Comparison of ENCODE assay signal across 8 cellular contexts in genomic region chr13:97975280-97975850, GRCh38. TPM values are rescaled to one million over a fixed set of nuclear protein-coding genes. Genes with fewer than 3 reads are reported as not detected.
DNase-seq lines count a peak whose midpoint lies in the region; ATAC-seq and TF ChIP-seq lines count a peak whose summit lies in the region.

No MANE protein-coding gene starts in this region.

- no peak for DNase-seq in Caco-2
- no peak for DNase-seq in HFF-Myc (ENCODE audit: extremely low read depth, low read depth)
- DNase-seq in activated T-helper 2 cell treated with anti-CD3 and anti-CD28 coated beads, Interferon-gamma antibody, Interleukin-2, Interleukin-4, amounts not matched to agents 10 μg/mL and 5 μg/mL and 100 μg/mL, durations not matched to agents 14 hours and 24 hours and 36 hours (ENCODE audit: low spot score): no peak
- DNase-seq in inferior parietal cortex (ENCODE audit: extremely low spot score): peak; percentile 47
- no peak for DNase-seq in occipital lobe (lab: John Stamatoyannopoulos, UW)

- peak overlapping the region; percentile 90 for H3K27ac ChIP-seq in stomach smooth muscle (ENCODE audit: low read length)

- POLR2A ChIA-PET in Caco-2 (lab: Charles Lee): no interaction called here

- H3K4me3 Mint-ChIP-seq in Caco-2 (ENCODE audit: unreplicated experiment): peak overlapping the region; percentile 98
- H3K4me3 Mint-ChIP-seq in activated T-helper 2 cell treated with anti-CD3 and anti-CD28 coated beads, Interferon-gamma antibody, Interleukin-2, Interleukin-4, amounts not matched to agents 10 μg/mL and 5 μg/mL and 100 μg/mL, durations not matched to agents 14 hours and 24 hours and 36 hours (ENCODE audit: low read depth): peak overlapping the region; percentile 91

- H3K4me1 ChIP-seq in Caco-2: peaks cover 28% of the 10 kb centered on the region
- peaks cover 11% of the 10 kb centered on the region for H3K4me1 ChIP-seq in stomach smooth muscle (ENCODE audit: control insufficient read depth, insufficient read depth, low read length)

- H3K9ac ChIP-seq in stomach smooth muscle (ENCODE audit: low read length in 2 of 2): peak overlapping the region; percentile 93 to 95

- H3K9me3 ChIP-seq in Caco-2 (no peaks in the 10 kb centered on the region), stomach smooth muscle (ENCODE audit: control insufficient read depth in 2 of 2, low read length in 2 of 2) (no peaks in the 10 kb centered on the region)

- H3K36me3 ChIP-seq in Caco-2 (ENCODE audit: control insufficient read depth, insufficient read depth, low read length) (no peaks in the 10 kb centered on the region), stomach smooth muscle (ENCODE audit: control insufficient read depth in 2 of 2, insufficient read depth in 2 of 2, low read length in 2 of 2) (no peaks in the 10 kb centered on the region)

- H3K4me1 Mint-ChIP-seq in Caco-2 (ENCODE audit: low read depth, unreplicated experiment): peaks cover 6% of the 10 kb centered on the region
- H3K4me1 Mint-ChIP-seq in activated T-helper 2 cell treated with anti-CD3 and anti-CD28 coated beads, Interferon-gamma antibody, Interleukin-2, Interleukin-4, amounts not matched to agents 10 μg/mL and 5 μg/mL and 100 μg/mL, durations not matched to agents 14 hours and 24 hours and 36 hours (ENCODE audit: low read depth): peaks cover 25% of the 10 kb centered on the region

- peak overlapping the region; percentile 97 for H3K27ac Mint-ChIP-seq in Caco-2 (ENCODE audit: unreplicated experiment)
- H3K27ac Mint-ChIP-seq in activated T-helper 2 cell treated with anti-CD3 and anti-CD28 coated beads, Interferon-gamma antibody, Interleukin-2, Interleukin-4, amounts not matched to agents 10 μg/mL and 5 μg/mL and 100 μg/mL, durations not matched to agents 14 hours and 24 hours and 36 hours: peak overlapping the region; percentile 99

- no peaks in the 10 kb centered on the region for H3K27me3 Mint-ChIP-seq in Caco-2 (ENCODE audit: insufficient read depth, unreplicated experiment)
- H3K27me3 Mint-ChIP-seq in activated T-helper 2 cell treated with anti-CD3 and anti-CD28 coated beads, Interferon-gamma antibody, Interleukin-2, Interleukin-4, amounts not matched to agents 10 μg/mL and 5 μg/mL and 100 μg/mL, durations not matched to agents 14 hours and 24 hours and 36 hours (ENCODE audit: low read depth): peaks cover 9% of the 10 kb centered on the region

- no peaks in the 10 kb centered on the region for H3K9me3 Mint-ChIP-seq in Caco-2 (ENCODE audit: unreplicated experiment)
- H3K9me3 Mint-ChIP-seq in activated T-helper 2 cell treated with anti-CD3 and anti-CD28 coated beads, Interferon-gamma antibody, Interleukin-2, Interleukin-4, amounts not matched to agents 10 μg/mL and 5 μg/mL and 100 μg/mL, durations not matched to agents 14 hours and 24 hours and 36 hours: no peaks in the 10 kb centered on the region

- TSS peak; percentile 96 for BruUV-seq in Caco-2 (replicated peaks; lab: Mats Ljungman, UMichigan)

- H3K36me3 Mint-ChIP-seq in Caco-2 (ENCODE audit: insufficient read depth, unreplicated experiment): peaks cover 13% of the 10 kb centered on the region
- H3K36me3 Mint-ChIP-seq in activated T-helper 2 cell treated with anti-CD3 and anti-CD28 coated beads, Interferon-gamma antibody, Interleukin-2, Interleukin-4, amounts not matched to agents 10 μg/mL and 5 μg/mL and 100 μg/mL, durations not matched to agents 14 hours and 24 hours and 36 hours (ENCODE audit: low read depth): peaks cover 10% of the 10 kb centered on the region

- CTCF ChIA-PET in Caco-2 (lab: Charles Lee): no interaction called here

- H3K27me3 ChIP-seq in Caco-2 (replicated peaks; ENCODE audit: control insufficient read depth, insufficient read depth, low read length) (no peaks in the 10 kb centered on the region), stomach smooth muscle (ENCODE audit: control insufficient read depth in 1 of 2, insufficient read depth in 2 of 2, low read length in 2 of 2) (no peaks in the 10 kb centered on the region)

- TF ChIP-seq CTCF in Caco-2 (IDR thresholded peaks at IDR 0.05; ENCODE audit: insufficient read depth in 1 of 2, low read depth in 1 of 2, low read length in 1 of 2, severe bottlenecking in 1 of 2, unreplicated experiment in 1 of 2) (no peak), HFF-Myc (IDR thresholded peaks at IDR 0.05; ENCODE audit: low read depth, low read length, missing control alignments) (no peak)

- H3K4me3 ChIP-seq in Caco-2 (ENCODE audit: low read depth, low read length) (peak overlapping the region; percentile 66), HFF-Myc (replicated peaks; ENCODE audit: low read depth, low read length) (peak overlapping the region; percentile 60), stomach smooth muscle (ENCODE audit: low read length in 2 of 2) (peak overlapping the region; percentile 65 to 85)

- ATAC-seq in HG03432 (IDR thresholded peaks at IDR 0.05; ENCODE audit: unreplicated experiment) (no peak), GM18873 (IDR thresholded peaks at IDR 0.05; ENCODE audit: low FRiP score, unreplicated experiment) (no peak)

- intact Hi-C loops in Caco-2 (cut with micrococcal nuclease; ENCODE audit: unreplicated experiment): no loop called here
- intact Hi-C loops in activated T-helper 2 cell treated with anti-CD3 and anti-CD28 coated beads, Interferon-gamma antibody, Interleukin-2, Interleukin-4, amounts not matched to agents 10 μg/mL and 5 μg/mL and 100 μg/mL, durations not matched to agents 14 hours and 24 hours and 36 hours (cut with micrococcal nuclease): loop anchor here (2.0 to 10.0 kb wide), 4 partner anchors 121 to 748 kb away; no protein-coding TSS in a partner anchor

RNA-seq across cellular contexts. Expression of gene IPO5, which starts 21.9 kb away (rescaled TPM):
- total RNA-seq in Caco-2 (2022): 247 and 253 TPM in 2 replicates
- total RNA-seq in activated T-helper 2 cell treated with anti-CD3 and anti-CD28 coated beads, Interferon-gamma antibody, Interleukin-2, Interleukin-4, amounts not matched to agents 10 μg/mL and 5 μg/mL and 100 μg/mL, durations not matched to agents 14 hours and 24 hours and 36 hours: 225 and 227 TPM in 2 replicates
- 195 TPM for total RNA-seq in occipital lobe
